ENCODE assay signal across 18 cellular contexts in the genomic region with DNA sequence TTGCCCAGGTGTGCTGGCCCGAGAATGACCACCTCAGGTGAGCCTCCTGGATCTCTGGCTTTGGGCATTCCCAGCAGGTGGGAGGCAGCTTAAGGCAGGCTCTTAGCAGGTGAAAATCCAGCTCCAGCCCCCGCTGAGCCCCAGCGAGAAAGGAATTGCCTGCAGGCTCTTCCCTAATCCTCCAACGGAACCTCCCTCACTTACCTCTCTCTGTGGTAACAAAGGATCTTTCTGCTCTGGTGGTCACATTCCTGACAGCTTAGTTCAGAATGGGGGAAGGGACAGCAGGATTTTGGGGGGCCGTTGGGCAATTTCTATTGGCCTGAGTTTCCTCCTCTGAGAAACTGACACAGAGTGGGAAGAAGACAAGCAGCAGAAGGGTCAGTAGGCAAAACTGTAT.
"Had no signal": no experiment of that assay in that cellular context is flagged by ENCODE, and none has a peak within 500 bp of the region (broad histone marks: within the 10 kb centered on the region; RNA-seq: fewer than 3 reads in every experiment).

No MANE protein-coding gene starts in this region.

- H3K4me1 Mint-ChIP-seq: activated naive CD4-positive, alpha-beta T cell treated with anti-CD3 and anti-CD28 coated beads, Interleukin-2, amount 50 U/mL, for 24 hours; nephron; T-helper 17 cell had no signal

- H3K4me3 Mint-ChIP-seq: activated naive CD4-positive, alpha-beta T cell treated with anti-CD3 and anti-CD28 coated beads, Interleukin-2, amount 50 U/mL, for 24 hours; memory B cell; nephron; T-helper 17 cell had no signal

- H3K9me3 ChIP-seq: body of pancreas, gastrocnemius medialis, left ventricle myocardium inferior had no signal

- H3K36me3 ChIP-seq: gastrocnemius medialis, left ventricle myocardium inferior had no signal

- H3K27me3 ChIP-seq: body of pancreas had no signal

- H3K27ac Mint-ChIP-seq: activated naive CD4-positive, alpha-beta T cell treated with anti-CD3 and anti-CD28 coated beads, Interleukin-2, amount 50 U/mL, for 24 hours; memory B cell; nephron; T-helper 17 cell had no signal

- H3K27ac ChIP-seq: body of pancreas, coronary artery, epithelial cell of prostate, gastrocnemius medialis, left ventricle myocardium inferior had no signal

- H3K4me3 ChIP-seq: body of pancreas, coronary artery, gastrocnemius medialis, left ventricle myocardium inferior had no signal

- H3K9me3 Mint-ChIP-seq: activated naive CD4-positive, alpha-beta T cell treated with anti-CD3 and anti-CD28 coated beads, Interleukin-2, amount 50 U/mL, for 24 hours had no signal

- H3K4me1 ChIP-seq: body of pancreas, gastrocnemius medialis had no signal

- FAIRE-seq: islet of Langerhans had no signal

- DNase-seq: activated CD4-positive, alpha-beta T cell treated with anti-CD3 and anti-CD28 coated beads, Interleukin-2, amount 50 U/mL, for 4 hours; activated CD4-positive, CD25-positive, alpha-beta regulatory T cell treated with anti-CD3 and anti-CD28 coated beads, Interleukin-2, amount 50 U/mL, for 72 hours; activated T-cell treated with anti-CD3 and anti-CD28 coated beads, Interleukin-2, amount 50 U/mL, for 1 hour; body of pancreas; central memory CD4-positive, alpha-beta T cell; effector memory CD4-positive, alpha-beta T cell; gastrocnemius medialis; left ventricle myocardium inferior; stimulated activated CD4-positive, alpha-beta T cell treated with anti-CD3 and anti-CD28 coated beads, Interleukin-2, amount 100 ng/mL, for 48 hours; stimulated activated CD8-positive, alpha-beta memory T cell treated with anti-CD3 and anti-CD28 coated beads, Interleukin-4, amount 100 ng/mL, for 48 hours; stimulated activated naive CD8-positive, alpha-beta T cell treated with anti-CD3 and anti-CD28 coated beads, Interleukin-15, Interleukin-2, amounts not matched to agents 100 U/mL and 50 U/mL, for 24 hours; T-helper 17 cell had no signal
